In genomic region chr6:44053760-44054556, GRCh38 we compare ENCODE assay signal across 2 cellular contexts.
TF ChIP-seq lines count a peak whose summit lies in the region.

No MANE protein-coding gene starts in this region.

TF ChIP-seq in SK-N-SH, 30 proteins besides CTCF, POLR2A, EP300 and RAD21 (continued from another document):
- TF ChIP-seq IRF3 (IDR thresholded peaks at IDR 0.05; ENCODE audit: low read depth, low read length), result no peak
- no peak for TF ChIP-seq JUND (IDR thresholded peaks at IDR 0.05)
- no peak for TF ChIP-seq NFIC (IDR thresholded peaks at IDR 0.05; ENCODE audit: borderline replicate concordance)

TF ChIP-seq in SK-N-SH treated with all-trans-retinoic acid at 6 μM for 48 hours, 23 proteins besides CTCF, POLR2A, EP300 and RAD21 (continued from another document):
- TF ChIP-seq TSHZ2 (CRISPR knock-in tag; IDR thresholded peaks at IDR 0.05) (no peak), BACH2 (CRISPR knock-in tag; IDR thresholded peaks at IDR 0.05; ENCODE audit: borderline replicate concordance) (no peak), ZNF565 (CRISPR knock-in tag; conservative IDR thresholded peaks at IDR 0.05; ENCODE audit: low read depth) (no peak), SNAI2 (CRISPR knock-in tag; IDR thresholded peaks at IDR 0.05) (no peak), TOX (CRISPR knock-in tag; IDR thresholded peaks at IDR 0.05; ENCODE audit: borderline replicate concordance) (no peak), PATZ1 (CRISPR knock-in tag; IDR thresholded peaks at IDR 0.05; ENCODE audit: borderline replicate concordance) (no peak), ISL1 (CRISPR knock-in tag; IDR thresholded peaks at IDR 0.05) (no peak)
